ENCODE assay signal across 15 cellular contexts in the genomic region with DNA sequence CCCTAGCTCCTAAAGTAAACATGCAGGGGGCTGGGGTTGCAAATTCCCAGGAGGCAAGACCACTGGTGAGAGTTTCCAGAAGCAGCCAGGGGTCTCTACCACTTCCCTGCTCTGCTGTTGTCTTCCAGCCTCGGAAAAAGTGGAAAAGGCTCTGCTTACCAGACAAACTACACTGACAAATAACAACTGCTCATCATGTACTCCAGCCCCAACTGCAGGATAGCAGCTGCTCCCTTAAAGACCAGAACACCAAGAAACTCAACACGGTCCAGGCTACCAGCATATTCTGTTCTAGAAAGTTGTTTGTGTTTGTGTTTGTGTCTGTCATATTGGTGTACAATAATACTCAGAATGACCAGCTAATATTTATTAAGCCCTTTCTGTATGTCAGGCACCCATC.
DNase-seq lines count a peak whose midpoint lies in the region; ATAC-seq and TF ChIP-seq lines count a peak whose summit lies in the region.
"Had no signal": no experiment of that assay in that cellular context is flagged by ENCODE, and none has a peak within 500 bp of the region (broad histone marks: within the 10 kb centered on the region; RNA-seq: fewer than 3 reads in every experiment).

No MANE protein-coding gene starts in this region.

- no peak overlapping the region for H3K9ac ChIP-seq in IMR-90 (ENCODE audit: low read depth, low read length)
- H3K9ac ChIP-seq: KMS-11, SK-N-SH had no signal

- BruUV-seq in IMR-90 (replicated peaks; lab: Mats Ljungman, UMichigan): no TSS peak

- no peak overlapping the region for H2BK15ac ChIP-seq in IMR-90 (ENCODE audit: low read depth, low read length)

- peaks cover 2% of the 10 kb centered on the region; the same call in 1 of the 2 replicates for H3K27me3 ChIP-seq in IMR-90 (ENCODE audit: control insufficient read depth, insufficient read depth, low read length)

- H3K79me1 ChIP-seq in IMR-90 (ENCODE audit: low read depth in 1 of 2, low read length in 2 of 2): no peaks in the 10 kb centered on the region

- no peak overlapping the region for H4K5ac ChIP-seq in IMR-90 (ENCODE audit: low read depth, low read length)

- no peak overlapping the region for H3K18ac ChIP-seq in IMR-90 (ENCODE audit: low read depth, low read length)

- dilution Hi-C loops in IMR-90 (cut with HindIII; ENCODE audit: low sequenced_read_pairs, unreplicated experiment): no loop called here

- POLR2A ChIA-PET in IMR-90 (lab: Charles Lee; ENCODE audit: unreplicated experiment): no interaction called here

- no peak overlapping the region for H2BK120ac ChIP-seq in IMR-90 (ENCODE audit: low read depth, low read length)

- no peak overlapping the region for H3K14ac ChIP-seq in IMR-90 (replicated peaks; ENCODE audit: low read depth, low read length)

- TF ChIP-seq CTCF in IMR-90 (conservative IDR thresholded peaks at IDR 0.05; ENCODE audit: low read depth, low read length): no peak

- H2BK5ac ChIP-seq in IMR-90 (ENCODE audit: low read depth, low read length, poor library complexity, severe bottlenecking): no peak overlapping the region

- H2AK9ac ChIP-seq in IMR-90 (replicated peaks; ENCODE audit: low read depth, low read length, poor library complexity): no peak overlapping the region

- H3K9me1 ChIP-seq in IMR-90 (ENCODE audit: insufficient read depth, low read length): no peaks in the 10 kb centered on the region

- TF ChIP-seq POLR2A in IMR-90 (IDR thresholded peaks at IDR 0.05; ENCODE audit: low read depth, low read length): no peak

- H2AK5ac ChIP-seq in IMR-90 (ENCODE audit: low read depth, low read length): 0 out of 2 replicates have a peak overlapping the region, but pooled peaks have one; percentile 25

- H3K56ac ChIP-seq in IMR-90 (ENCODE audit: extremely low read depth, insufficient read depth, low read length): no peak overlapping the region

- no peak overlapping the region for H2BK20ac ChIP-seq in IMR-90 (ENCODE audit: low read depth, low read length)

- no peak overlapping the region for H3K4me3 ChIP-seq in IMR-90 (ENCODE audit: insufficient read depth, low read depth, low read length)

- H2AFZ ChIP-seq in IMR-90 (replicated peaks; ENCODE audit: low read length, poor library complexity): no peak overlapping the region

- no peaks in the 10 kb centered on the region for H3K9me3 ChIP-seq in IMR-90 (ENCODE audit: control insufficient read depth, insufficient read depth, low read length)
- H3K9me3 ChIP-seq: SK-N-SH had no signal

- no peak overlapping the region for H3K27ac ChIP-seq in IMR-90 (ENCODE audit: insufficient read depth, low read length)
- H3K27ac ChIP-seq: KMS-11 had no signal

- H3K23ac ChIP-seq in IMR-90 (ENCODE audit: low read depth, low read length): no peak overlapping the region

- no peak overlapping the region for H4K8ac ChIP-seq in IMR-90 (ENCODE audit: low read depth in 2 of 2, low read length in 2 of 2)

- no peaks in the 10 kb centered on the region for H4K20me1 ChIP-seq in IMR-90 (ENCODE audit: insufficient read depth, low read length)

- no peak for TF ChIP-seq RAD21 in IMR-90 (IDR thresholded peaks at IDR 0.05; ENCODE audit: low read length)

- no peaks in the 10 kb centered on the region for H3K36me3 ChIP-seq in IMR-90 (ENCODE audit: control insufficient read depth, insufficient read depth, low read length)

- DNase-seq in left ventricle myocardium superior (no peak), Right ventricle myocardium superior (no peak), IMR-90 (no peak), left kidney (ENCODE audit: low read depth, low spot score) (peak; percentile 30), sciatic nerve (ENCODE audit: low spot score) (no peak), DMS79 treated with DMSO at 0.1 percent for 48 hours (lab: John Stamatoyannopoulos, UW) (no peak)
- DNase-seq: CD4-positive, alpha-beta T cell; DMS79; GOT3; NCI-H1694 treated with DMSO at 0.1 percent for 48 hours; SK-N-SH; T-cell had no signal

- no peak overlapping the region for H4K91ac ChIP-seq in IMR-90 (ENCODE audit: insufficient read depth, low read depth, low read length)

- CTCF ChIA-PET in IMR-90 (lab: Yijun Ruan, JAX): no interaction called here

- in situ Hi-C loops in IMR-90 (cut with MboI; ENCODE audit: low sequenced_read_pairs): no loop called here

- H3K4ac ChIP-seq in IMR-90 (ENCODE audit: low read depth, low read length): no peak overlapping the region

- intact Hi-C loops in left ventricle myocardium superior (cut with micrococcal nuclease): no loop called here
- intact Hi-C loops in Right ventricle myocardium superior (cut with DNase I): no loop called here
- intact Hi-C loops in IMR-90 (cut with micrococcal nuclease): loop anchor here (10.0 kb wide), 1 partner anchor 545 kb away; no protein-coding TSS in a partner anchor
- intact Hi-C loops in sciatic nerve (cut with DNase I): no loop called here

- H3K4me1 ChIP-seq in IMR-90 (ENCODE audit: control insufficient read depth, insufficient read depth, low read length): no peaks in the 10 kb centered on the region

- H3K4me2 ChIP-seq in IMR-90 (ENCODE audit: low read depth, low read length): no peak overlapping the region
- H3K4me2 ChIP-seq: KMS-11, SK-N-SH had no signal

- 100% methylated on average over 1 of the region's 2 CpGs; no CpG with 5 or more reads in 1 of the 2 experiments for WGBS in IMR-90 (ENCODE audit: extremely low coverage in 2 of 2, insufficient read length in 1 of 2), 2 experiments

- peak; percentile 41 for ATAC-seq in left ventricle myocardium superior
- ATAC-seq in Right ventricle myocardium superior (ENCODE audit: poor library complexity): no peak
- no peak for ATAC-seq in IMR-90 (ENCODE audit: low read depth)
- peak; percentile 40 for ATAC-seq in sciatic nerve
- ATAC-seq in GM19452 (IDR thresholded peaks at IDR 0.05; ENCODE audit: unreplicated experiment): no peak
- ATAC-seq: Panc1, T-cell had no signal

TF ChIP-seq in IMR-90, 13 proteins besides CTCF, POLR2A, EP300 and RAD21:
- no peak for TF ChIP-seq MAZ (IDR thresholded peaks at IDR 0.05; ENCODE audit: borderline replicate concordance, low read depth, low read length)
- TF ChIP-seq, protein P1, sequence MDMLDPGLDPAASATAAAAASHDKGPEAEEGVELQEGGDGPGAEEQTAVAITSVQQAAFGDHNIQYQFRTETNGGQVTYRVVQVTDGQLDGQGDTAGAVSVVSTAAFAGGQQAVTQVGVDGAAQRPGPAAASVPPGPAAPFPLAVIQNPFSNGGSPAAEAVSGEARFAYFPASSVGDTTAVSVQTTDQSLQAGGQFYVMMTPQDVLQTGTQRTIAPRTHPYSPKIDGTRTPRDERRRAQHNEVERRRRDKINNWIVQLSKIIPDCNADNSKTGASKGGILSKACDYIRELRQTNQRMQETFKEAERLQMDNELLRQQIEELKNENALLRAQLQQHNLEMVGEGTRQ (IDR thresholded peaks at IDR 0.05; ENCODE audit: low read depth, low read length): no peak
- no peak for TF ChIP-seq BHLHE40 (IDR thresholded peaks at IDR 0.05; ENCODE audit: low read depth, low read length)
- no peak for TF ChIP-seq FOS (IDR thresholded peaks at IDR 0.05; ENCODE audit: low read depth, low read length)
- no peak for TF ChIP-seq RCOR1 (IDR thresholded peaks at IDR 0.05; ENCODE audit: insufficient replicate concordance, low read length)
- TF ChIP-seq RFX5 (IDR thresholded peaks at IDR 0.05; ENCODE audit: low read depth, low read length): no peak
- TF ChIP-seq MXI1 (IDR thresholded peaks at IDR 0.05; ENCODE audit: borderline replicate concordance, low read depth, low read length): no peak
- TF ChIP-seq CHD1 (IDR thresholded peaks at IDR 0.05; ENCODE audit: low read depth, low read length): no peak

Comparison
In these comparisons a context has a peak if more than half of its experiments do, and no peak if none do; other contexts are left out.
1. ATAC-seq: peak in left ventricle myocardium superior (single experiment) and sciatic nerve (single experiment); none in Right ventricle myocardium superior (single experiment), IMR-90 (single experiment) and GM19452 (single experiment).